Comparison of ENCODE assay signal across 19 cellular contexts in genomic region chr6:116029535-116029934, GRCh38. TPM values are rescaled to one million over a fixed set of nuclear protein-coding genes. Genes with fewer than 3 reads are reported as not detected.
DNase-seq lines count a peak whose midpoint lies in the region; ATAC-seq lines count a peak whose summit lies in the region.
"Had no signal": no experiment of that assay in that cellular context is flagged by ENCODE, and none has a peak within 500 bp of the region (broad histone marks: within the 10 kb centered on the region; RNA-seq: fewer than 3 reads in every experiment).

No MANE protein-coding gene starts in this region.

- no peak for DNase-seq in T-helper 17 cell
- no peak for DNase-seq in DMS53 treated with DMSO at 0.1 percent for 48 hours (lab: John Stamatoyannopoulos, UW; ENCODE audit: unreplicated experiment)
- no peak for DNase-seq in SHP77 treated with DMSO at 0.1 percent for 48 hours (lab: John Stamatoyannopoulos, UW)
- DNase-seq: activated CD4-positive, alpha-beta T cell treated with anti-CD3 and anti-CD28 coated beads, Interleukin-2, amount 10 ng/mL, durations not matched to agents 7 days and 5 days; activated T-cell treated with anti-CD3 and anti-CD28 coated beads, Interleukin-2, amount 50 U/mL, for 24 hours; central memory CD4-positive, alpha-beta T cell; DMS153; effector memory CD8-positive, alpha-beta T cell; foreskin fibroblast; HFFc6; NCI-H187 treated with DMSO at 0.1 percent for 48 hours; NCI-H774 had no signal

- no peaks in the 10 kb centered on the region for H3K36me3 Mint-ChIP-seq in T-helper 17 cell (ENCODE audit: low read depth)
- H3K36me3 Mint-ChIP-seq: natural killer cell treated with Interleukin-12 subunit alpha and Interleukin-12 subunit beta and Interleukin-15 and Interleukin-18, amount 100 ng/mL, for 72 hours had no signal

- no peaks in the 10 kb centered on the region for H3K9me3 ChIP-seq in T-helper 17 cell (ENCODE audit: control insufficient read depth, low read length, poor library complexity, severe bottlenecking)
- H3K9me3 ChIP-seq: suprapubic skin had no signal

- peaks cover 20% of the 10 kb centered on the region for H3K27me3 Mint-ChIP-seq in T-helper 17 cell

- ATAC-seq in GM18517 (IDR thresholded peaks at IDR 0.05; ENCODE audit: unreplicated experiment) (peak; percentile 74), GM19463 (IDR thresholded peaks at IDR 0.05; ENCODE audit: unreplicated experiment) (peak; percentile 72), HG02852 (IDR thresholded peaks at IDR 0.05; ENCODE audit: unreplicated experiment) (peak; percentile 66), HG03469 (IDR thresholded peaks at IDR 0.05; ENCODE audit: unreplicated experiment) (peak; percentile 57), T-helper 17 cell (no peak), HG03025 (IDR thresholded peaks at IDR 0.05; ENCODE audit: low FRiP score, unreplicated experiment) (no peak)
- ATAC-seq: effector memory CD8-positive, alpha-beta T cell; natural killer cell treated with Interleukin-12 subunit alpha and Interleukin-12 subunit beta and Interleukin-15 and Interleukin-18, amount 100 ng/mL, for 72 hours had no signal

- H3K27ac Mint-ChIP-seq in T-helper 17 cell: no peak overlapping the region
- H3K27ac Mint-ChIP-seq: activated CD4-positive, alpha-beta T cell treated with anti-CD3 and anti-CD28 coated beads, Interleukin-2, amount 10 ng/mL, durations not matched to agents 7 days and 5 days; activated T-cell treated with anti-CD3 and anti-CD28 coated beads, Interleukin-2, amount 50 U/mL, for 24 hours; effector memory CD8-positive, alpha-beta T cell; HFFc6; natural killer cell treated with Interleukin-12 subunit alpha and Interleukin-12 subunit beta and Interleukin-15 and Interleukin-18, amount 100 ng/mL, for 72 hours had no signal

- H3K4me3 Mint-ChIP-seq in T-helper 17 cell: no peak overlapping the region
- H3K4me3 Mint-ChIP-seq: activated CD4-positive, alpha-beta T cell treated with anti-CD3 and anti-CD28 coated beads, Interleukin-2, amount 10 ng/mL, durations not matched to agents 7 days and 5 days; activated T-cell treated with anti-CD3 and anti-CD28 coated beads, Interleukin-2, amount 50 U/mL, for 24 hours; effector memory CD8-positive, alpha-beta T cell; HFFc6; natural killer cell treated with Interleukin-12 subunit alpha and Interleukin-12 subunit beta and Interleukin-15 and Interleukin-18, amount 100 ng/mL, for 72 hours had no signal

- H3K4me1 Mint-ChIP-seq in T-helper 17 cell: peaks cover 2% of the 10 kb centered on the region
- H3K4me1 Mint-ChIP-seq: activated CD4-positive, alpha-beta T cell treated with anti-CD3 and anti-CD28 coated beads, Interleukin-2, amount 10 ng/mL, durations not matched to agents 7 days and 5 days had no signal

RNA-seq across cellular contexts. Expression of gene FRK, which starts 31.2 kb away (rescaled TPM):
- under 1 TPM in 1 of 2 donors, not detected in 1; 0.02 TPM for total RNA-seq in T-helper 17 cell

Comparison
In these comparisons a context has a peak if more than half of its experiments do, and no peak if none do; other contexts are left out.
1. ATAC-seq: peak in GM18517 (single experiment), GM19463 (single experiment), HG02852 (single experiment) and HG03469 (single experiment); none in T-helper 17 cell (single experiment) and HG03025 (single experiment).